Comparison of ENCODE assay signal across 14 cellular contexts in the genomic region with DNA sequence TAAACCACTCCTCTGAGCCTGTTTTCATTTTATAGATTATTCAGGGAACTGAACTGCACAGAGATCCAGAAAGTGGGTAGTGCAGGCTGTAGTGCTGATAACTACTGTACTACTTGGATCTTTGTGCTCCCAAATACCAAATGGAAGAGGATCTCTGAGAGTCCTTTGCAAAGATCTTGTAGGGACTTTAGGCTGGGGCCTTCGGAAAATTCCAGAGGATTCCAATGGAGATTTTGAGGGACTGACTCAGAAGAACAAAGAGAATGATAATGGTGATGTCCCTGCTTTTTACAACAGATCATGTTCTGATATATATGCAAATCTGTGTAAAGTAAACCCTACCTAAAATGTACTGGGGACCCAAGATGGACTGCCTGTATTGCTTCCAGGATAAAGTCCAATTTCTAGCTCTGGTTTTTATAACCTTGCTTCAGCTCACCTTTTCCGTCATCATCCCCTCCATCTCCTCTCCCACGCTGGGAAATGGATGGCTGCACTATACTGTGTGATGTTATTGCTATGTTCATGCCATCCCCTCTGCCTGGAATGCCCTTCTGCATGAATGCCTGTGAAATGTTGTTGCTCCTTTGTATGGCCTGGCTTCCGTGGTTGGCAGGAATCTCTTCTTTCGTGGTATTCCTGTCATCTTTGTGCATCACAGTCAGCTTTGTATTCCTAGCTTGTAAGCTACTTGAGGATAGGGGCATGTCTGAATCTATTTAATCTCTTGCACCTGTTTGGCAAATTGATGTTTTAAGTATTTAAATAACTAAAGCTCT. TPM values are rescaled to one million over a fixed set of nuclear protein-coding genes. Genes with fewer than 3 reads are reported as not detected.
DNase-seq lines count a peak whose midpoint lies in the region; ATAC-seq, FAIRE-seq and TF ChIP-seq lines count a peak whose summit lies in the region.
"Had no signal": no experiment of that assay in that cellular context is flagged by ENCODE, and none has a peak within 500 bp of the region (broad histone marks: within the 10 kb centered on the region; RNA-seq: fewer than 3 reads in every experiment).

No MANE protein-coding gene starts in this region.

- no peak overlapping the region for H3K4me3 Mint-ChIP-seq in osteocyte (ENCODE audit: unreplicated experiment)

- H3K36me3 ChIP-seq in SJCRH30 (no peaks in the 10 kb centered on the region), endothelial cell of umbilical vein (ENCODE audit: control insufficient read depth in 2 of 2, extremely low read depth in 1 of 2, insufficient read depth in 2 of 2, low read length in 2 of 2) (peaks cover 0 to 4% of the 10 kb centered on the region in 2 experiments), esophagus squamous epithelium (peaks cover 6 to 74% (median 6%) of the 10 kb centered on the region in 3 donors)

- H3K9ac ChIP-seq in endothelial cell of umbilical vein (replicated peaks; ENCODE audit: extremely low read depth, insufficient read depth, low read length), result no peak overlapping the region

- H3K27ac Mint-ChIP-seq in osteocyte (ENCODE audit: unreplicated experiment), result peak overlapping the region; percentile 50

- no peaks in the 10 kb centered on the region for H3K9me3 Mint-ChIP-seq in osteocyte (ENCODE audit: unreplicated experiment)

- intact Hi-C loops in endothelial cell of umbilical vein (cut with micrococcal nuclease) (no loop called here), esophagus squamous epithelium (cut with DNase I) (no loop called here)

- H3K36me3 Mint-ChIP-seq in osteocyte (ENCODE audit: unreplicated experiment), result peaks cover 13% of the 10 kb centered on the region

- ATAC-seq in HG03460 (IDR thresholded peaks at IDR 0.05; ENCODE audit: unreplicated experiment), result no peak
- ATAC-seq: foreskin keratinocyte, pancreas had no signal

- TF ChIP-seq POLR2A in endothelial cell of umbilical vein (IDR thresholded peaks at IDR 0.05; ENCODE audit: low read depth, low read length), result no peak
- TF ChIP-seq POLR2A in esophagus squamous epithelium (IDR thresholded peaks at IDR 0.05), result no peak

- no peaks in the 10 kb centered on the region for H4K20me1 ChIP-seq in endothelial cell of umbilical vein (replicated peaks; ENCODE audit: control insufficient read depth, extremely low read depth, insufficient read depth, low read length)

- H3K27me3 Mint-ChIP-seq in osteocyte (ENCODE audit: unreplicated experiment), result no peaks in the 10 kb centered on the region

- H3K9me3 ChIP-seq in SJCRH30 (replicated peaks) (no peaks in the 10 kb centered on the region), endothelial cell of umbilical vein (replicated peaks; ENCODE audit: control insufficient read depth, insufficient read depth, low read length) (no peaks in the 10 kb centered on the region), esophagus squamous epithelium (no peaks in the 10 kb centered on the region)
- H3K9me3 ChIP-seq: pancreas had no signal

- no peaks in the 10 kb centered on the region for H3K79me2 ChIP-seq in endothelial cell of umbilical vein (ENCODE audit: control insufficient read depth, insufficient read depth, low read length)

- POLR2A ChIA-PET in endothelial cell of umbilical vein (lab: Charles Lee), result no interaction called here

- H3K9me1 ChIP-seq in endothelial cell of umbilical vein (replicated peaks; ENCODE audit: control insufficient read depth, extremely low read depth, insufficient read depth, low read length), result no peaks in the 10 kb centered on the region

- no peak overlapping the region for H3K4me2 ChIP-seq in endothelial cell of umbilical vein (ENCODE audit: insufficient read depth, low read length)

- WGBS in esophagus squamous epithelium, 2 donors, result 71 to 72% methylated on average over 4 to 5 of the region's 5 CpGs

- H3K4me1 ChIP-seq in SJCRH30 (peaks cover 17% of the 10 kb centered on the region), endothelial cell of umbilical vein (ENCODE audit: control insufficient read depth, extremely low read depth, insufficient read depth, low read length) (peaks cover 10% of the 10 kb centered on the region), esophagus squamous epithelium (peaks cover 0 to 6% (median 0%) of the 10 kb centered on the region in 3 donors)
- H3K4me1 ChIP-seq: foreskin keratinocyte had no signal

- H3K4me3 ChIP-seq in SJCRH30 (no peak overlapping the region), endothelial cell of umbilical vein (replicated peaks in 1 of 3; ENCODE audit: insufficient read depth in 1 of 3, low read depth in 1 of 3, low read length in 3 of 3) (no peak overlapping the region), esophagus squamous epithelium (no peak overlapping the region)
- H3K4me3 ChIP-seq: pancreas had no signal

- BruUV-seq in endothelial cell of umbilical vein (replicated peaks; lab: Mats Ljungman, UMichigan), result no TSS peak

- H3K4me1 Mint-ChIP-seq in osteocyte (ENCODE audit: unreplicated experiment), result peaks cover 6% of the 10 kb centered on the region

- FAIRE-seq in endothelial cell of umbilical vein (lab: Jason Lieb, UNC), result peak; percentile 4
- FAIRE-seq: pancreas had no signal

- CTCF ChIA-PET in endothelial cell of umbilical vein (lab: Charles Lee), result interaction anchor here (0.9 kb wide), 1 partner anchor 21 kb away, joined by 3 read pairs; no protein-coding TSS in a partner anchor

- H3K27me3 ChIP-seq in SJCRH30 (no peaks in the 10 kb centered on the region), endothelial cell of umbilical vein (ENCODE audit: control insufficient read depth in 2 of 2, insufficient read depth in 2 of 2, low read length in 2 of 2) (no peaks in the 10 kb centered on the region), esophagus squamous epithelium (no peaks in the 10 kb centered on the region)
- H3K27me3 ChIP-seq: foreskin keratinocyte, pancreas had no signal

- H2AFZ ChIP-seq in endothelial cell of umbilical vein (ENCODE audit: low read depth, low read length), result no peak overlapping the region

- H3K27ac ChIP-seq in SJCRH30 (no peak overlapping the region; the same call in 1 of the 2 replicates), endothelial cell of umbilical vein (ENCODE audit: insufficient read depth, low read depth, low read length) (no peak overlapping the region), esophagus squamous epithelium (no peak overlapping the region)
- H3K27ac ChIP-seq: foreskin keratinocyte, pancreas had no signal

- dilution Hi-C loops in endothelial cell of umbilical vein (cut with MboI; ENCODE audit: extremely low pct_ligation_motif_present, low sequenced_read_pairs), result no loop called here

- peak; percentile 33 for DNase-seq in activated CD8-positive, alpha-beta memory T cell treated with anti-CD3 and anti-CD28 coated beads, Interleukin-2, amount 50 U/mL, for 48 hours
- no peak for DNase-seq in activated CD8-positive, alpha-beta memory T cell treated with anti-CD3 and anti-CD28 coated beads for 24 hours
- DNase-seq in SJCRH30, result peak; percentile 38 to 61
- DNase-seq in endothelial cell of umbilical vein (ENCODE audit: low read depth, low spot score), result no peak
- DNase-seq in osteocyte (ENCODE audit: extremely low spot score, unreplicated experiment), result no peak
- DNase-seq in middle frontal gyrus (ENCODE audit: extremely low spot score, low spot score), result no peak
- DNase-seq in esophagus squamous epithelium (lab: John Stamatoyannopoulos, UW), result no peak
- DNase-seq: activated CD4-positive, alpha-beta T cell treated with anti-CD3 and anti-CD28 coated beads for 1 hour; foreskin keratinocyte; KBM-7; left cardiac atrium; NCI-H1930; pancreas had no signal

- TF ChIP-seq CTCF in endothelial cell of umbilical vein (IDR thresholded peaks at IDR 0.05; ENCODE audit: extremely low read depth in 1 of 2, insufficient read depth in 1 of 2, low read depth in 1 of 2, low read length in 2 of 2), result no peak
- no peak for TF ChIP-seq CTCF in osteocyte (IDR thresholded peaks at IDR 0.05)
- no peak for TF ChIP-seq CTCF in esophagus squamous epithelium (IDR thresholded peaks at IDR 0.05)

RNA-seq across cellular contexts. Expression of gene PSMD5, which starts 9.7 kb away (rescaled TPM):
- total RNA-seq in SJCRH30 (2014; rRNA removed; shearing (Covaris generic)), result 49.0 and 54.1 TPM in 2 replicates
- total RNA-seq in endothelial cell of umbilical vein, result 62.2 and 70.2 TPM in 2 replicates
- polyA plus RNA-seq in endothelial cell of umbilical vein, result 15.9 and 20.4 TPM in 2 replicates
- polyA plus RNA-seq in endothelial cell of umbilical vein (2011; cell fraction: cytosol; rRNA removed), result 24.0 and 25.7 TPM in 2 replicates
- polyA plus RNA-seq in endothelial cell of umbilical vein (2011; cell fraction: nucleus; rRNA removed), result 18.3 and 30.9 TPM in 2 replicates
- polyA plus RNA-seq in endothelial cell of umbilical vein (2012), result 40.2 and 52.5 TPM in 2 replicates
- 25.2 and 32.3 TPM in 2 replicates for polyA minus RNA-seq in endothelial cell of umbilical vein
- 33.8 TPM for polyA minus RNA-seq in endothelial cell of umbilical vein (2011; cell fraction: cytosol; rRNA and poly(A)+ RNA removed)
- polyA minus RNA-seq in endothelial cell of umbilical vein (2011; cell fraction: nucleus; rRNA and poly(A)+ RNA removed), result 16.3 and 21.7 TPM in 2 replicates
- total RNA-seq in osteocyte, result 53.3 and 69.5 TPM in 2 replicates
- 10 to 100 TPM; 21.4 to 35.3 (median 33.3) TPM for total RNA-seq in esophagus squamous epithelium

RNA-seq across cellular contexts. Expression of gene PHF19, which starts 24.6 kb away (rescaled TPM):
- total RNA-seq in SJCRH30 (2014; rRNA removed; shearing (Covaris generic)), result 20.2 and 24.1 TPM in 2 replicates
- 138 and 153 TPM in 2 replicates for total RNA-seq in endothelial cell of umbilical vein
- 101 and 102 TPM in 2 replicates for polyA plus RNA-seq in endothelial cell of umbilical vein
- 103 and 119 TPM in 2 replicates for polyA plus RNA-seq in endothelial cell of umbilical vein (2011; cell fraction: cytosol; rRNA removed)
- polyA plus RNA-seq in endothelial cell of umbilical vein (2011; cell fraction: nucleus; rRNA removed), result 121 and 131 TPM in 2 replicates
- 83.6 and 113 TPM in 2 replicates for polyA plus RNA-seq in endothelial cell of umbilical vein (2012)
- polyA minus RNA-seq in endothelial cell of umbilical vein, result 87.7 and 89.1 TPM in 2 replicates
- 67.3 TPM for polyA minus RNA-seq in endothelial cell of umbilical vein (2011; cell fraction: cytosol; rRNA and poly(A)+ RNA removed)
- 53.8 and 54.3 TPM in 2 replicates for polyA minus RNA-seq in endothelial cell of umbilical vein (2011; cell fraction: nucleus; rRNA and poly(A)+ RNA removed)
- total RNA-seq in osteocyte, result 194 and 212 TPM in 2 replicates
- total RNA-seq in esophagus squamous epithelium, result 10 to 100 TPM; 12.8 to 40.0 (median 30.9) TPM

RNA-seq across cellular contexts. Expression of gene FBXW2, which starts 59.2 kb away (rescaled TPM):
- 34.5 and 43.6 TPM in 2 replicates for total RNA-seq in SJCRH30 (2014; rRNA removed; shearing (Covaris generic))
- total RNA-seq in endothelial cell of umbilical vein (70.2 and 72.3 TPM in 2 replicates), osteocyte (84.7 and 86.8 TPM in 2 replicates), esophagus squamous epithelium (10 to 100 TPM; 23.1 to 41.6 (median 31.7) TPM)
- 23.9 and 32.5 TPM in 2 replicates for polyA plus RNA-seq in endothelial cell of umbilical vein
- 33.5 and 34.1 TPM in 2 replicates for polyA plus RNA-seq in endothelial cell of umbilical vein (2011; cell fraction: cytosol; rRNA removed)
- 49.8 and 63.3 TPM in 2 replicates for polyA plus RNA-seq in endothelial cell of umbilical vein (2011; cell fraction: nucleus; rRNA removed)
- polyA plus RNA-seq in endothelial cell of umbilical vein (2012), result 35.9 and 53.8 TPM in 2 replicates
- 82.9 and 87.9 TPM in 2 replicates for polyA minus RNA-seq in endothelial cell of umbilical vein
- polyA minus RNA-seq in endothelial cell of umbilical vein (2011; cell fraction: cytosol; rRNA and poly(A)+ RNA removed), result 32.4 TPM
- 31.7 and 35.1 TPM in 2 replicates for polyA minus RNA-seq in endothelial cell of umbilical vein (2011; cell fraction: nucleus; rRNA and poly(A)+ RNA removed)

Comparison
In these comparisons a context has a peak if more than half of its experiments do, and no peak if none do; other contexts are left out.
1. DNase-seq: peak in activated CD8-positive, alpha-beta memory T cell treated with anti-CD3 and anti-CD28 coated beads, Interleukin-2, amount 50 U/mL, for 48 hours (single experiment) and SJCRH30 (2 of 2); none in activated CD8-positive, alpha-beta memory T cell treated with anti-CD3 and anti-CD28 coated beads for 24 hours (single experiment), endothelial cell of umbilical vein (single experiment), osteocyte (single experiment), middle frontal gyrus (single experiment) and esophagus squamous epithelium (single experiment).